26 cellular contexts compared by ENCODE assay signal in genomic region chr7:103714377-103714927, GRCh38.
"Had no signal": no experiment of that assay in that cellular context is flagged by ENCODE, and none has a peak within 500 bp of the region (broad histone marks: within the 10 kb centered on the region; RNA-seq: fewer than 3 reads in every experiment).

No MANE protein-coding gene starts in this region.

- H3K27me3 Mint-ChIP-seq: activated B cell treated with CpG ODN at 0.5 μM for 24 hours had no signal

- H3K4me3 ChIP-seq: heart right ventricle, smooth muscle cell, uterus had no signal

- H3K9ac ChIP-seq: parathyroid adenoma had no signal

- H3K79me2 ChIP-seq: parathyroid adenoma had no signal

- H3K27me3 ChIP-seq: heart right ventricle, uterus had no signal

- ATAC-seq: activated CD4-positive, alpha-beta T cell treated with anti-CD3 and anti-CD28 coated beads for 36 hours; activated T-helper 17 cell treated with anti-CD3 and anti-CD28 coated beads, Interleukin-2, amount 50 U/mL, for 72 hours; heart right ventricle; left colon; sciatic nerve; stimulated activated naive B cell treated with anti-CD40 and anti-IgM and Interleukin-4, amounts not matched to agents 10 μg/mL and 1 μg/mL and 100 μg/mL, for 72 hours had no signal

- H3K4me3 Mint-ChIP-seq: activated B cell treated with CpG ODN at 0.5 μM for 24 hours; activated CD4-positive, alpha-beta T cell treated with anti-CD3 and anti-CD28 coated beads for 36 hours; activated naive CD8-positive, alpha-beta T cell treated with anti-CD3 and anti-CD28 coated beads for 36 hours; activated T-cell treated with anti-CD3 and anti-CD28 coated beads, Interleukin-2, amount 50 U/mL, for 24 hours; activated T-helper 17 cell treated with anti-CD3 and anti-CD28 coated beads, Interleukin-2, amount 50 U/mL, for 72 hours; dendritic cell treated with granulocyte-macrophage colony-stimulating factor and Interleukin-4, amounts not matched to agents 40 ng/mL and 50 ng/mL, for 4 days; memory B cell; nephron progenitor cell; stimulated activated naive B cell treated with anti-CD40 and anti-IgM and Interleukin-4, amounts not matched to agents 10 μg/mL and 1 μg/mL and 100 μg/mL, for 72 hours had no signal

- H3K9me3 ChIP-seq: heart right ventricle, uterus had no signal

- H3K36me3 Mint-ChIP-seq: activated naive CD8-positive, alpha-beta T cell treated with anti-CD3 and anti-CD28 coated beads for 36 hours; memory B cell; stimulated activated naive B cell treated with anti-CD40 and anti-IgM and Interleukin-4, amounts not matched to agents 10 μg/mL and 1 μg/mL and 100 μg/mL, for 72 hours had no signal

- DNase-seq: activated B cell treated with CpG ODN at 0.5 μM for 24 hours; activated CD4-positive, alpha-beta T cell treated with anti-CD3 and anti-CD28 coated beads for 36 hours; activated CD4-positive, alpha-beta T cell treated with anti-CD3 and anti-CD28 coated beads, Interleukin-2, amount 50 U/mL, for 4 hours; activated CD8-positive, alpha-beta memory T cell treated with anti-CD3 and anti-CD28 coated beads for 24 hours; activated CD8-positive, alpha-beta memory T cell treated with anti-CD3 and anti-CD28 coated beads, Interleukin-2, amount 50 U/mL, for 4 hours; activated naive CD4-positive, alpha-beta T cell; activated naive CD8-positive, alpha-beta T cell treated with anti-CD3 and anti-CD28 coated beads for 36 hours; activated T-cell treated with anti-CD3 and anti-CD28 coated beads, Interleukin-2, amount 50 U/mL, for 24 hours; effector CD4-positive, alpha-beta T cell; heart right ventricle; left colon; nephron progenitor cell; nucleus accumbens; stimulated activated CD4-positive, alpha-beta T cell treated with anti-CD3 and anti-CD28 coated beads, Interleukin-15, amount 100 ng/mL, for 24 hours; stimulated activated naive B cell treated with anti-CD40 and anti-IgM and Interleukin-4, amounts not matched to agents 10 μg/mL and 1 μg/mL and 100 μg/mL, for 72 hours; trophoblast cell; uterus had no signal

- H3K36me3 ChIP-seq: heart right ventricle, uterus had no signal

- FAIRE-seq: bronchial epithelial cell, endometrium, keratinocyte had no signal

- H3K4me1 ChIP-seq: heart right ventricle, parathyroid adenoma, uterus had no signal

- H3K4me2 ChIP-seq: smooth muscle cell had no signal

- H3K27ac ChIP-seq: heart right ventricle, parathyroid adenoma, uterus had no signal

- H2AFZ ChIP-seq: parathyroid adenoma had no signal

- H3K4me1 Mint-ChIP-seq: activated B cell treated with CpG ODN at 0.5 μM for 24 hours; activated CD4-positive, alpha-beta T cell treated with anti-CD3 and anti-CD28 coated beads for 36 hours; activated naive CD8-positive, alpha-beta T cell treated with anti-CD3 and anti-CD28 coated beads for 36 hours; activated T-helper 17 cell treated with anti-CD3 and anti-CD28 coated beads, Interleukin-2, amount 50 U/mL, for 72 hours; memory B cell; nephron progenitor cell; stimulated activated naive B cell treated with anti-CD40 and anti-IgM and Interleukin-4, amounts not matched to agents 10 μg/mL and 1 μg/mL and 100 μg/mL, for 72 hours had no signal

- H3K27ac Mint-ChIP-seq: activated B cell treated with CpG ODN at 0.5 μM for 24 hours; activated CD4-positive, alpha-beta T cell treated with anti-CD3 and anti-CD28 coated beads for 36 hours; activated naive CD8-positive, alpha-beta T cell treated with anti-CD3 and anti-CD28 coated beads for 36 hours; activated T-cell treated with anti-CD3 and anti-CD28 coated beads, Interleukin-2, amount 50 U/mL, for 24 hours; activated T-helper 17 cell treated with anti-CD3 and anti-CD28 coated beads, Interleukin-2, amount 50 U/mL, for 72 hours; dendritic cell treated with granulocyte-macrophage colony-stimulating factor and Interleukin-4, amounts not matched to agents 40 ng/mL and 50 ng/mL, for 4 days; memory B cell; nephron progenitor cell; stimulated activated naive B cell treated with anti-CD40 and anti-IgM and Interleukin-4, amounts not matched to agents 10 μg/mL and 1 μg/mL and 100 μg/mL, for 72 hours had no signal

- H3K9me3 Mint-ChIP-seq: activated B cell treated with CpG ODN at 0.5 μM for 24 hours; activated naive CD8-positive, alpha-beta T cell treated with anti-CD3 and anti-CD28 coated beads for 36 hours; activated T-cell treated with anti-CD3 and anti-CD28 coated beads, Interleukin-2, amount 50 U/mL, for 24 hours; activated T-helper 17 cell treated with anti-CD3 and anti-CD28 coated beads, Interleukin-2, amount 50 U/mL, for 72 hours; dendritic cell treated with granulocyte-macrophage colony-stimulating factor and Interleukin-4, amounts not matched to agents 40 ng/mL and 50 ng/mL, for 4 days; memory B cell; nephron progenitor cell; stimulated activated naive B cell treated with anti-CD40 and anti-IgM and Interleukin-4, amounts not matched to agents 10 μg/mL and 1 μg/mL and 100 μg/mL, for 72 hours had no signal
